Comparison of ENCODE assay signal across 34 cellular contexts in the genomic region with DNA sequence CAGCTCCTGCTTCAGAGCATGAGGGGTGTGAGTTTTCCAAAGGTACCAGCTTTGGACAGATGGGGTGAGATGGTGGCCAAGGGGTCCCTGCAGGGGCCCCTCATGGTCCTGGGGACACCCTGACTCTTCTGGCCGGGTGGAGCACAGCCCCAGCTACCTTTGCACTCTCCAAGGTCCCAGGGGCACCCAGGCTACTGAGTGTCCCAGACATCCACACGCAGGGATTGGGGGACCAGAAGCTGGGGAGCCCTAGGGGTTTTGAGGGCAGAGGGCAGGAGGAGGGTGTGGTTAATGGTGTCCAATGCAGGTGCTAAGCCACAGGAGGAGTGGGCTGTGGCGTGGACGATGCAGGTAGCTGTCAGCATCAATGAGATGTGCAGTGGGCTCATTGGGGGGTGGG.
"Had no signal": no experiment of that assay in that cellular context is flagged by ENCODE, and none has a peak within 500 bp of the region (broad histone marks: within the 10 kb centered on the region; RNA-seq: fewer than 3 reads in every experiment).

No MANE protein-coding gene starts in this region.

- H3K36me3 Mint-ChIP-seq: activated naive CD4-positive, alpha-beta T cell treated with anti-CD3 and anti-CD28 coated beads, Interleukin-2, amount 50 U/mL, for 72 hours; activated naive CD8-positive, alpha-beta T cell treated with anti-CD3 and anti-CD28 coated beads for 36 hours had no signal

- H3K27me3 ChIP-seq: body of pancreas had no signal

- H3K9me3 ChIP-seq: adrenal gland, body of pancreas, breast epithelium had no signal

- H3K4me1 ChIP-seq: adrenal gland, body of pancreas, breast epithelium had no signal

- DNase-seq: activated B cell treated with CpG ODN at 0.5 μM for 24 hours; activated CD4-positive, alpha-beta memory T cell treated with anti-CD3 and anti-CD28 coated beads, Interleukin-2, amount 10 ng/mL, durations not matched to agents 7 days and 5 days; activated CD4-positive, alpha-beta T cell treated with anti-CD3 and anti-CD28 coated beads for 1 hour; activated CD4-positive, alpha-beta T cell treated with anti-CD3 and anti-CD28 coated beads for 36 hours; activated CD4-positive, alpha-beta T cell treated with anti-CD3 and anti-CD28 coated beads for 48 hours; activated CD4-positive, alpha-beta T cell treated with anti-CD3 and anti-CD28 coated beads, Interleukin-2, amount 10 ng/mL, durations not matched to agents 7 days and 5 days; activated CD4-positive, alpha-beta T cell treated with anti-CD3 and anti-CD28 coated beads, Interleukin-2, amount 50 U/mL, for 48 hours; activated CD8-positive, alpha-beta memory T cell treated with anti-CD3 and anti-CD28 coated beads for 24 hours; activated CD8-positive, alpha-beta memory T cell treated with anti-CD3 and anti-CD28 coated beads, Interleukin-2, amount 50 U/mL, for 48 hours; activated CD8-positive, alpha-beta T cell treated with anti-CD3 and anti-CD28 coated beads, Interleukin-2, amount 10 ng/mL, durations not matched to agents 7 days and 5 days; activated effector memory CD4-positive, alpha-beta T cell treated with anti-CD3 and anti-CD28 coated beads, Interleukin-2, amount 50 U/mL, for 16 hours; activated gamma-delta T cell treated with Interleukin-2 at 50 U/mL for 16 hours; activated naive CD4-positive, alpha-beta T cell; activated naive CD4-positive, alpha-beta T cell treated with anti-CD3 and anti-CD28 coated beads for 36 hours; activated naive CD4-positive, alpha-beta T cell treated with anti-CD3 and anti-CD28 coated beads, Interleukin-2, amount 50 U/mL, for 16 hours; activated naive CD8-positive, alpha-beta T cell treated with anti-CD3 and anti-CD28 coated beads for 36 hours; activated T-cell treated with anti-CD3 and anti-CD28 coated beads, Interleukin-2, amount 50 U/mL, for 24 hours; activated T-cell treated with anti-CD3 and anti-CD28 coated beads, Interleukin-2, amount 50 U/mL, for 48 hours; adrenal gland; amniotic stem cell; aorta; body of pancreas; brain microvascular endothelial cell; central memory CD4-positive, alpha-beta T cell; SW 1271; T-helper 1 cell; T-helper 2 cell; T-helper 9 cell had no signal

- ATAC-seq: activated CD4-positive, alpha-beta T cell treated with anti-CD3 and anti-CD28 coated beads for 36 hours; activated CD4-positive, CD25-positive, alpha-beta regulatory T cell treated with anti-CD3 and anti-CD28 coated beads, Interleukin-2, amount 50 U/mL, for 24 hours; activated CD8-positive, alpha-beta T cell treated with anti-CD3 and anti-CD28 coated beads, Interleukin-2, amount 10 ng/mL, durations not matched to agents 7 days and 5 days; activated naive CD4-positive, alpha-beta T cell treated with anti-CD3 and anti-CD28 coated beads, Interleukin-2, amount 50 U/mL, for 72 hours; body of pancreas had no signal

- H3K4me1 Mint-ChIP-seq: activated CD4-positive, alpha-beta memory T cell treated with anti-CD3 and anti-CD28 coated beads, Interleukin-2, amount 10 ng/mL, durations not matched to agents 7 days and 5 days; activated CD4-positive, alpha-beta T cell treated with anti-CD3 and anti-CD28 coated beads for 36 hours; activated CD4-positive, alpha-beta T cell treated with anti-CD3 and anti-CD28 coated beads, Interleukin-2, amount 10 ng/mL, durations not matched to agents 7 days and 5 days; activated naive CD8-positive, alpha-beta T cell treated with anti-CD3 and anti-CD28 coated beads for 36 hours had no signal

- H3K4me3 ChIP-seq: adrenal gland, body of pancreas, breast epithelium had no signal

- H3K36me3 ChIP-seq: adrenal gland, brain microvascular endothelial cell, breast epithelium had no signal

- H3K9me3 Mint-ChIP-seq: activated B cell treated with CpG ODN at 0.5 μM for 24 hours; activated CD4-positive, alpha-beta memory T cell treated with anti-CD3 and anti-CD28 coated beads, Interleukin-2, amount 10 ng/mL, durations not matched to agents 7 days and 5 days; activated CD4-positive, alpha-beta T cell treated with anti-CD3 and anti-CD28 coated beads, Interleukin-2, amount 10 ng/mL, durations not matched to agents 7 days and 5 days; activated naive CD4-positive, alpha-beta T cell treated with anti-CD3 and anti-CD28 coated beads for 36 hours; activated naive CD4-positive, alpha-beta T cell treated with anti-CD3 and anti-CD28 coated beads, Interleukin-2, amount 50 U/mL, for 72 hours; activated naive CD8-positive, alpha-beta T cell treated with anti-CD3 and anti-CD28 coated beads for 36 hours; activated T-cell treated with anti-CD3 and anti-CD28 coated beads, Interleukin-2, amount 50 U/mL, for 24 hours; T-helper 1 cell treated with Interleukin-12 subunit alpha and Interleukin-12 subunit beta and Interleukin-4 antibody, amounts not matched to agents 30 μg/mL and 1 μg/mL, for 36 hours; T-helper 2 cell treated with Interferon-gamma antibody and Interleukin-4, amounts not matched to agents 5 μg/mL and 100 μg/mL, for 36 hours had no signal

- H3K27ac Mint-ChIP-seq: activated B cell treated with CpG ODN at 0.5 μM for 24 hours; activated CD4-positive, alpha-beta memory T cell treated with anti-CD3 and anti-CD28 coated beads, Interleukin-2, amount 10 ng/mL, durations not matched to agents 7 days and 5 days; activated CD4-positive, alpha-beta T cell treated with anti-CD3 and anti-CD28 coated beads for 36 hours; activated CD4-positive, alpha-beta T cell treated with anti-CD3 and anti-CD28 coated beads, Interleukin-2, amount 10 ng/mL, durations not matched to agents 7 days and 5 days; activated CD8-positive, alpha-beta T cell treated with anti-CD3 and anti-CD28 coated beads, Interleukin-2, amount 10 ng/mL, durations not matched to agents 7 days and 5 days; activated naive CD4-positive, alpha-beta T cell treated with anti-CD3 and anti-CD28 coated beads for 36 hours; activated naive CD4-positive, alpha-beta T cell treated with anti-CD3 and anti-CD28 coated beads, Interleukin-2, amount 50 U/mL, for 72 hours; activated naive CD8-positive, alpha-beta T cell treated with anti-CD3 and anti-CD28 coated beads for 36 hours; activated T-cell treated with anti-CD3 and anti-CD28 coated beads, Interleukin-2, amount 50 U/mL, for 24 hours; T-helper 1 cell treated with Interleukin-12 subunit alpha and Interleukin-12 subunit beta and Interleukin-4 antibody, amounts not matched to agents 30 μg/mL and 1 μg/mL, for 36 hours; T-helper 2 cell treated with Interferon-gamma antibody and Interleukin-4, amounts not matched to agents 5 μg/mL and 100 μg/mL, for 36 hours had no signal

- H3K27ac ChIP-seq: adrenal gland, body of pancreas, brain microvascular endothelial cell, breast epithelium, VCaP had no signal

- H3K4me3 Mint-ChIP-seq: activated B cell treated with CpG ODN at 0.5 μM for 24 hours; activated CD4-positive, alpha-beta memory T cell treated with anti-CD3 and anti-CD28 coated beads, Interleukin-2, amount 10 ng/mL, durations not matched to agents 7 days and 5 days; activated CD4-positive, alpha-beta T cell treated with anti-CD3 and anti-CD28 coated beads for 36 hours; activated CD4-positive, alpha-beta T cell treated with anti-CD3 and anti-CD28 coated beads, Interleukin-2, amount 10 ng/mL, durations not matched to agents 7 days and 5 days; activated CD8-positive, alpha-beta T cell treated with anti-CD3 and anti-CD28 coated beads, Interleukin-2, amount 10 ng/mL, durations not matched to agents 7 days and 5 days; activated naive CD4-positive, alpha-beta T cell treated with anti-CD3 and anti-CD28 coated beads for 36 hours; activated naive CD8-positive, alpha-beta T cell treated with anti-CD3 and anti-CD28 coated beads for 36 hours; activated T-cell treated with anti-CD3 and anti-CD28 coated beads, Interleukin-2, amount 50 U/mL, for 24 hours; T-helper 1 cell treated with Interleukin-12 subunit alpha and Interleukin-12 subunit beta and Interleukin-4 antibody, amounts not matched to agents 30 μg/mL and 1 μg/mL, for 36 hours; T-helper 2 cell treated with Interferon-gamma antibody and Interleukin-4, amounts not matched to agents 5 μg/mL and 100 μg/mL, for 36 hours had no signal
